1 cellular context compared by ENCODE assay signal in the genomic region with DNA sequence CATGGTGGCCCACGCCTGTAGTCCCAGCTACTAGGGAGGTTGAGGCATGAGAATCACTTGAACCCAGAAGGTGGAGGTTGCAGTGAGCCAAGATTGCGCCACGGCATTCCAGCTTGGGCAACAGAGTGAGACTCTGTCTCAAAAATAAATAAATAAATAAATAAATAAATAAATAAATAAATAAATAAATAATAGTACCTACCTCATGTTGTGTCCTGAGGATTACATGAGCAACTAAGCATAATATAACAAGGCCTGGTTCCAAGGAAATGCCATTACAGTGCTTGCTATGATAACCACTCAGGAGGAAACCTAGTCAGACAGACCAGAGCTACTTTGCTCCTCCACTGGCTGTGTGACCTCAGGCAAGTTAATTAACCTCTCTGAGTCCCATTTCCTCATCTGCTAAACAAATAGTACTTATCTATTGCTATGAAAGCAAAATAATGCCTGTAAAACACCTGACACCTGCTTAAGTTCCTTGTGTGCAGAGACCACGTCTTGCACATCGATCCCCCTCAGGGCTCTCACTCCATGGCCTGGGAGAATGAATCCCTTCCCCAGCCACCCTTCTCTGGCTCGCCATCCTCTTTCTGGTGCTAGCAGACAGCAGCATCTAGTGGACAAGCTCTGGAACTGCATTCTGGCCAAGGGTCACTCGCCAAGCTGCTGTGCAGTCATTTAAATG.
TF ChIP-seq lines count a peak whose summit lies in the region.

No MANE protein-coding gene starts in this region.

TF ChIP-seq in HepG2, 621 proteins besides CTCF, POLR2A, EP300 and RAD21 (continued from another document and continues in another):
- TF ChIP-seq HNRNPH1 (optimal IDR thresholded peaks at IDR 0.05; ENCODE audit: low read depth, low read length) (no peak), HMG20B (CRISPR knock-in tag; conservative IDR thresholded peaks at IDR 0.05) (no peak), ZNF761 (CRISPR knock-in tag; conservative IDR thresholded peaks at IDR 0.05) (no peak), ZNF335 (CRISPR knock-in tag; IDR thresholded peaks at IDR 0.05) (peak; percentile 59; the same call in 1 of the 2 replicates), TARDBP (CRISPR knock-in tag; IDR thresholded peaks at IDR 0.05) (peak; percentile 81), ZFP62 (CRISPR knock-in tag; IDR thresholded peaks at IDR 0.05) (no peak), PAWR (CRISPR knock-in tag; IDR thresholded peaks at IDR 0.05; ENCODE audit: borderline replicate concordance) (no peak), ZFAT (CRISPR knock-in tag; conservative IDR thresholded peaks at IDR 0.05) (no peak), AGO1 (IDR thresholded peaks at IDR 0.05; ENCODE audit: low read depth, low read length, poor library complexity, severe bottlenecking) (no peak), ZNF879 (CRISPR knock-in tag; IDR thresholded peaks at IDR 0.05) (no peak), STAG1 (CRISPR knock-in tag; IDR thresholded peaks at IDR 0.05) (peak; percentile 100), ZNF567 (CRISPR knock-in tag; IDR thresholded peaks at IDR 0.05; ENCODE audit: borderline replicate concordance) (no peak), ZNF589 (CRISPR knock-in tag; conservative IDR thresholded peaks at IDR 0.05) (no peak), HIVEP1 (CRISPR knock-in tag; IDR thresholded peaks at IDR 0.05) (no peak), BCL6 (CRISPR knock-in tag; IDR thresholded peaks at IDR 0.05) (peak; percentile 68; the same call in 1 of the 2 replicates), IRX3 (CRISPR knock-in tag; IDR thresholded peaks at IDR 0.05; ENCODE audit: borderline replicate concordance, low read depth) (no peak), ZSCAN20 (CRISPR knock-in tag; IDR thresholded peaks at IDR 0.05; ENCODE audit: borderline replicate concordance) (no peak), U2AF2 (IDR thresholded peaks at IDR 0.05; ENCODE audit: low read depth, low read length) (no peak), GABPB1 (CRISPR knock-in tag; IDR thresholded peaks at IDR 0.05) (0 out of 2 replicates have a peak, but pooled peaks have one; percentile 7), ZSCAN25 (CRISPR knock-in tag; IDR thresholded peaks at IDR 0.05) (peak; percentile 54; the same call in 1 of the 2 replicates), GTF3A (CRISPR knock-in tag; conservative IDR thresholded peaks at IDR 0.05) (0 out of 2 replicates have a peak, but pooled peaks have one; percentile 15), MATR3 (CRISPR knock-in tag; IDR thresholded peaks at IDR 0.05) (no peak), HOXA5 (CRISPR knock-in tag; IDR thresholded peaks at IDR 0.05) (no peak), TSC22D2 (CRISPR knock-in tag; IDR thresholded peaks at IDR 0.05; ENCODE audit: borderline replicate concordance) (peak; percentile 91; the same call in 1 of the 2 replicates), ARHGAP35 (CRISPR knock-in tag; IDR thresholded peaks at IDR 0.05; ENCODE audit: borderline replicate concordance) (no peak), PPARG (CRISPR knock-in tag; conservative IDR thresholded peaks at IDR 0.05) (peak; percentile 73), ZNF546 (CRISPR knock-in tag; conservative IDR thresholded peaks at IDR 0.05) (no peak), ZNF558 (CRISPR knock-in tag; IDR thresholded peaks at IDR 0.05; ENCODE audit: borderline replicate concordance) (no peak), HDAC2 (CRISPR knock-in tag; IDR thresholded peaks at IDR 0.05) (peak; percentile 74; the same call in 1 of the 2 replicates), MBNL3 (CRISPR knock-in tag; conservative IDR thresholded peaks at IDR 0.05) (no peak), PAF1 (CRISPR knock-in tag; IDR thresholded peaks at IDR 0.05) (no peak), ZBTB20 (CRISPR knock-in tag; IDR thresholded peaks at IDR 0.05; ENCODE audit: borderline replicate concordance, low read depth) (no peak)
- TF ChIP-seq, protein P1, sequence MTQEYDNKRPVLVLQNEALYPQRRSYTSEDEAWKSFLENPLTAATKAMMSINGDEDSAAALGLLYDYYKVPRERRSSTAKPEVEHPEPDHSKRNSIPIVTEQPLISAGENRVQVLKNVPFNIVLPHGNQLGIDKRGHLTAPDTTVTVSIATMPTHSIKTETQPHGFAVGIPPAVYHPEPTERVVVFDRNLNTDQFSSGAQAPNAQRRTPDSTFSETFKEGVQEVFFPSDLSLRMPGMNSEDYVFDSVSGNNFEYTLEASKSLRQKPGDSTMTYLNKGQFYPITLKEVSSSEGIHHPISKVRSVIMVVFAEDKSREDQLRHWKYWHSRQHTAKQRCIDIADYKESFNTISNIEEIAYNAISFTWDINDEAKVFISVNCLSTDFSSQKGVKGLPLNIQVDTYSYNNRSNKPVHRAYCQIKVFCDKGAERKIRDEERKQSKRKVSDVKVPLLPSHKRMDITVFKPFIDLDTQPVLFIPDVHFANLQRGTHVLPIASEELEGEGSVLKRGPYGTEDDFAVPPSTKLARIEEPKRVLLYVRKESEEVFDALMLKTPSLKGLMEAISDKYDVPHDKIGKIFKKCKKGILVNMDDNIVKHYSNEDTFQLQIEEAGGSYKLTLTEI (CRISPR knock-in tag; conservative IDR thresholded peaks at IDR 0.05), result no peak
- TF ChIP-seq, protein P2, sequence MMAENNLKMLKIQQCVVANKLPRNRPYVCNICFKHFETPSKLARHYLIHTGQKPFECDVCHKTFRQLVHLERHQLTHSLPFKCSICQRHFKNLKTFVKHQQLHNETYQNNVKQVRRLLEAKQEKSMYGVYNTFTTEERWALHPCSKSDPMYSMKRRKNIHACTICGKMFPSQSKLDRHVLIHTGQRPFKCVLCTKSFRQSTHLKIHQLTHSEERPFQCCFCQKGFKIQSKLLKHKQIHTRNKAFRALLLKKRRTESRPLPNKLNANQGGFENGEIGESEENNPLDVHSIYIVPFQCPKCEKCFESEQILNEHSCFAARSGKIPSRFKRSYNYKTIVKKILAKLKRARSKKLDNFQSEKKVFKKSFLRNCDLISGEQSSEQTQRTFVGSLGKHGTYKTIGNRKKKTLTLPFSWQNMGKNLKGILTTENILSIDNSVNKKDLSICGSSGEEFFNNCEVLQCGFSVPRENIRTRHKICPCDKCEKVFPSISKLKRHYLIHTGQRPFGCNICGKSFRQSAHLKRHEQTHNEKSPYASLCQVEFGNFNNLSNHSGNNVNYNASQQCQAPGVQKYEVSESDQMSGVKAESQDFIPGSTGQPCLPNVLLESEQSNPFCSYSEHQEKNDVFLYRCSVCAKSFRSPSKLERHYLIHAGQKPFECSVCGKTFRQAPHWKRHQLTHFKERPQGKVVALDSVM (CRISPR knock-in tag; IDR thresholded peaks at IDR 0.05), result no peak
- TF ChIP-seq, protein P3, sequence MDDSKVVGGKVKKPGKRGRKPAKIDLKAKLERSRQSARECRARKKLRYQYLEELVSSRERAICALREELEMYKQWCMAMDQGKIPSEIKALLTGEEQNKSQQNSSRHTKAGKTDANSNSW (CRISPR knock-in tag; IDR thresholded peaks at IDR 0.05; ENCODE audit: borderline replicate concordance), result no peak
- TF ChIP-seq, protein P4, sequence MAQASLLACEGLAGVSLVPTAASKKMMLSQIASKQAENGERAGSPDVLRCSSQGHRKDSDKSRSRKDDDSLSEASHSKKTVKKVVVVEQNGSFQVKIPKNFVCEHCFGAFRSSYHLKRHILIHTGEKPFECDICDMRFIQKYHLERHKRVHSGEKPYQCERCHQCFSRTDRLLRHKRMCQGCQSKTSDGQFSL (CRISPR knock-in tag; IDR thresholded peaks at IDR 0.05), result no peak; the same call in 1 of the 2 replicates
- TF ChIP-seq, protein P5, sequence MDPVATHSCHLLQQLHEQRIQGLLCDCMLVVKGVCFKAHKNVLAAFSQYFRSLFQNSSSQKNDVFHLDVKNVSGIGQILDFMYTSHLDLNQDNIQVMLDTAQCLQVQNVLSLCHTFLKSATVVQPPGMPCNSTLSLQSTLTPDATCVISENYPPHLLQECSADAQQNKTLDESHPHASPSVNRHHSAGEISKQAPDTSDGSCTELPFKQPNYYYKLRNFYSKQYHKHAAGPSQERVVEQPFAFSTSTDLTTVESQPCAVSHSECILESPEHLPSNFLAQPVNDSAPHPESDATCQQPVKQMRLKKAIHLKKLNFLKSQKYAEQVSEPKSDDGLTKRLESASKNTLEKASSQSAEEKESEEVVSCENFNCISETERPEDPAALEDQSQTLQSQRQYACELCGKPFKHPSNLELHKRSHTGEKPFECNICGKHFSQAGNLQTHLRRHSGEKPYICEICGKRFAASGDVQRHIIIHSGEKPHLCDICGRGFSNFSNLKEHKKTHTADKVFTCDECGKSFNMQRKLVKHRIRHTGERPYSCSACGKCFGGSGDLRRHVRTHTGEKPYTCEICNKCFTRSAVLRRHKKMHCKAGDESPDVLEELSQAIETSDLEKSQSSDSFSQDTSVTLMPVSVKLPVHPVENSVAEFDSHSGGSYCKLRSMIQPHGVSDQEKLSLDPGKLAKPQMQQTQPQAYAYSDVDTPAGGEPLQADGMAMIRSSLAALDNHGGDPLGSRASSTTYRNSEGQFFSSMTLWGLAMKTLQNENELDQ (CRISPR knock-in tag; IDR thresholded peaks at IDR 0.05; ENCODE audit: borderline replicate concordance), result no peak
- TF ChIP-seq, protein P6, sequence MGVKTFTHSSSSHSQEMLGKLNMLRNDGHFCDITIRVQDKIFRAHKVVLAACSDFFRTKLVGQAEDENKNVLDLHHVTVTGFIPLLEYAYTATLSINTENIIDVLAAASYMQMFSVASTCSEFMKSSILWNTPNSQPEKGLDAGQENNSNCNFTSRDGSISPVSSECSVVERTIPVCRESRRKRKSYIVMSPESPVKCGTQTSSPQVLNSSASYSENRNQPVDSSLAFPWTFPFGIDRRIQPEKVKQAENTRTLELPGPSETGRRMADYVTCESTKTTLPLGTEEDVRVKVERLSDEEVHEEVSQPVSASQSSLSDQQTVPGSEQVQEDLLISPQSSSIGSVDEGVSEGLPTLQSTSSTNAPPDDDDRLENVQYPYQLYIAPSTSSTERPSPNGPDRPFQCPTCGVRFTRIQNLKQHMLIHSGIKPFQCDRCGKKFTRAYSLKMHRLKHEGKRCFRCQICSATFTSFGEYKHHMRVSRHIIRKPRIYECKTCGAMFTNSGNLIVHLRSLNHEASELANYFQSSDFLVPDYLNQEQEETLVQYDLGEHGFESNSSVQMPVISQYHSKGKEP (CRISPR knock-in tag; IDR thresholded peaks at IDR 0.05), result no peak
- TF ChIP-seq, protein P7, sequence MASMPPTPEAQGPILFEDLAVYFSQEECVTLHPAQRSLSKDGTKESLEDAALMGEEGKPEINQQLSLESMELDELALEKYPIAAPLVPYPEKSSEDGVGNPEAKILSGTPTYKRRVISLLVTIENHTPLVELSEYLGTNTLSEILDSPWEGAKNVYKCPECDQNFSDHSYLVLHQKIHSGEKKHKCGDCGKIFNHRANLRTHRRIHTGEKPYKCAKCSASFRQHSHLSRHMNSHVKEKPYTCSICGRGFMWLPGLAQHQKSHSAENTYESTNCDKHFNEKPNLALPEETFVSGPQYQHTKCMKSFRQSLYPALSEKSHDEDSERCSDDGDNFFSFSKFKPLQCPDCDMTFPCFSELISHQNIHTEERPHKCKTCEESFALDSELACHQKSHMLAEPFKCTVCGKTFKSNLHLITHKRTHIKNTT (CRISPR knock-in tag; IDR thresholded peaks at IDR 0.05), result no peak
- TF ChIP-seq, protein P8, sequence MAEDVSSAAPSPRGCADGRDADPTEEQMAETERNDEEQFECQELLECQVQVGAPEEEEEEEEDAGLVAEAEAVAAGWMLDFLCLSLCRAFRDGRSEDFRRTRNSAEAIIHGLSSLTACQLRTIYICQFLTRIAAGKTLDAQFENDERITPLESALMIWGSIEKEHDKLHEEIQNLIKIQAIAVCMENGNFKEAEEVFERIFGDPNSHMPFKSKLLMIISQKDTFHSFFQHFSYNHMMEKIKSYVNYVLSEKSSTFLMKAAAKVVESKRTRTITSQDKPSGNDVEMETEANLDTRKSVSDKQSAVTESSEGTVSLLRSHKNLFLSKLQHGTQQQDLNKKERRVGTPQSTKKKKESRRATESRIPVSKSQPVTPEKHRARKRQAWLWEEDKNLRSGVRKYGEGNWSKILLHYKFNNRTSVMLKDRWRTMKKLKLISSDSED (CRISPR knock-in tag; IDR thresholded peaks at IDR 0.05), result no peak
- TF ChIP-seq, protein P9, sequence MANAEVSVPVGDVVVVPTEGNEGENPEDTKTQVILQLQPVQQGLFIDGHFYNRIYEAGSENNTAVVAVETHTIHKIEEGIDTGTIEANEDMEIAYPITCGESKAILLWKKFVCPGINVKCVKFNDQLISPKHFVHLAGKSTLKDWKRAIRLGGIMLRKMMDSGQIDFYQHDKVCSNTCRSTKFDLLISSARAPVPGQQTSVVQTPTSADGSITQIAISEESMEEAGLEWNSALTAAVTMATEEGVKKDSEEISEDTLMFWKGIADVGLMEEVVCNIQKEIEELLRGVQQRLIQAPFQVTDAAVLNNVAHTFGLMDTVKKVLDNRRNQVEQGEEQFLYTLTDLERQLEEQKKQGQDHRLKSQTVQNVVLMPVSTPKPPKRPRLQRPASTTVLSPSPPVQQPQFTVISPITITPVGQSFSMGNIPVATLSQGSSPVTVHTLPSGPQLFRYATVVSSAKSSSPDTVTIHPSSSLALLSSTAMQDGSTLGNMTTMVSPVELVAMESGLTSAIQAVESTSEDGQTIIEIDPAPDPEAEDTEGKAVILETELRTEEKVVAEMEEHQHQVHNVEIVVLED (CRISPR knock-in tag; IDR thresholded peaks at IDR 0.05; ENCODE audit: borderline replicate concordance), result 0 out of 2 replicates have a peak, but pooled peaks have one; percentile 45
- TF ChIP-seq, protein P10, sequence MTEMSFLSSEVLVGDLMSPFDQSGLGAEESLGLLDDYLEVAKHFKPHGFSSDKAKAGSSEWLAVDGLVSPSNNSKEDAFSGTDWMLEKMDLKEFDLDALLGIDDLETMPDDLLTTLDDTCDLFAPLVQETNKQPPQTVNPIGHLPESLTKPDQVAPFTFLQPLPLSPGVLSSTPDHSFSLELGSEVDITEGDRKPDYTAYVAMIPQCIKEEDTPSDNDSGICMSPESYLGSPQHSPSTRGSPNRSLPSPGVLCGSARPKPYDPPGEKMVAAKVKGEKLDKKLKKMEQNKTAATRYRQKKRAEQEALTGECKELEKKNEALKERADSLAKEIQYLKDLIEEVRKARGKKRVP (CRISPR knock-in tag; IDR thresholded peaks at IDR 0.05), result no peak
- TF ChIP-seq, protein P11, sequence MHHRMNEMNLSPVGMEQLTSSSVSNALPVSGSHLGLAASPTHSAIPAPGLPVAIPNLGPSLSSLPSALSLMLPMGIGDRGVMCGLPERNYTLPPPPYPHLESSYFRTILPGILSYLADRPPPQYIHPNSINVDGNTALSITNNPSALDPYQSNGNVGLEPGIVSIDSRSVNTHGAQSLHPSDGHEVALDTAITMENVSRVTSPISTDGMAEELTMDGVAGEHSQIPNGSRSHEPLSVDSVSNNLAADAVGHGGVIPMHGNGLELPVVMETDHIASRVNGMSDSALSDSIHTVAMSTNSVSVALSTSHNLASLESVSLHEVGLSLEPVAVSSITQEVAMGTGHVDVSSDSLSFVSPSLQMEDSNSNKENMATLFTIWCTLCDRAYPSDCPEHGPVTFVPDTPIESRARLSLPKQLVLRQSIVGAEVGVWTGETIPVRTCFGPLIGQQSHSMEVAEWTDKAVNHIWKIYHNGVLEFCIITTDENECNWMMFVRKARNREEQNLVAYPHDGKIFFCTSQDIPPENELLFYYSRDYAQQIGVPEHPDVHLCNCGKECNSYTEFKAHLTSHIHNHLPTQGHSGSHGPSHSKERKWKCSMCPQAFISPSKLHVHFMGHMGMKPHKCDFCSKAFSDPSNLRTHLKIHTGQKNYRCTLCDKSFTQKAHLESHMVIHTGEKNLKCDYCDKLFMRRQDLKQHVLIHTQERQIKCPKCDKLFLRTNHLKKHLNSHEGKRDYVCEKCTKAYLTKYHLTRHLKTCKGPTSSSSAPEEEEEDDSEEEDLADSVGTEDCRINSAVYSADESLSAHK (CRISPR knock-in tag; IDR thresholded peaks at IDR 0.05; ENCODE audit: borderline replicate concordance), result no peak
